In the genomic region with DNA sequence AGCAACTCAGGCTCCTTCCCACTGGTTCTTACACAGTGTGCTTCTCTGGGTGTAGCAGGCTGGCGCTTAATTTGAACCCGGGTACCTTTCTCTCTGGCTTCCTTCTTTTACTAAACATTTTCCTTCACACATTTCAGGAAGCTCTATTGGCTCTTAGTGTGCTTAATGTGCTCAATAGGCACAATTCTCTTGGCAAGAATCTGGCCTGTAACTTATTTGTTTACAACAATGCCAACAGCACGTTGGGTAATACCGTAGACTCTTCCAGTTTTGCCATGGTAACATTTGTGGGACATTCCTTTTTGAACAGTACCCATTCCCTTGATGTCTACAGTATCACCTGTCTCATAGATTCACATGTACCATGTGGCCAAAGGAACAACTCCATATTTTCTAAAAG, we compare ENCODE assay signal across 27 cellular contexts.
"Had no signal": no experiment of that assay in that cellular context is flagged by ENCODE, and none has a peak within 500 bp of the region (broad histone marks: within the 10 kb centered on the region; RNA-seq: fewer than 3 reads in every experiment).

No MANE protein-coding gene starts in this region.

- H3K9me3 ChIP-seq: colonic mucosa, esophagus muscularis mucosa, esophagus squamous epithelium, gastrocnemius medialis, gastroesophageal sphincter, heart left ventricle, heart right ventricle had no signal

- H3K4me3 ChIP-seq: colonic mucosa, coronary artery, dorsolateral prefrontal cortex, esophagus muscularis mucosa, esophagus squamous epithelium, gastrocnemius medialis, gastroesophageal sphincter, heart left ventricle, heart right ventricle had no signal

- FAIRE-seq: colon, endometrium, endothelial cell of umbilical vein, frontal cortex had no signal

- H3K4me1 ChIP-seq: colonic mucosa, esophagus squamous epithelium, foreskin keratinocyte had no signal

- H3K27ac ChIP-seq: colonic mucosa, coronary artery, dorsolateral prefrontal cortex, epithelial cell of prostate, esophagus muscularis mucosa, esophagus squamous epithelium, foreskin keratinocyte, gastrocnemius medialis, gastroesophageal sphincter, heart left ventricle, heart right ventricle had no signal

- ATAC-seq: effector memory CD8-positive, alpha-beta T cell; esophagus mucosa; foreskin keratinocyte; gastrocnemius medialis; gastroesophageal sphincter; heart left ventricle; heart right ventricle had no signal

- H3K36me3 ChIP-seq: colonic mucosa had no signal

- H3K27me3 ChIP-seq: colonic mucosa, dorsolateral prefrontal cortex, esophagus muscularis mucosa, esophagus squamous epithelium, foreskin keratinocyte, gastrocnemius medialis, gastroesophageal sphincter, heart left ventricle, heart right ventricle had no signal

- DNase-seq: colonic mucosa; cortex of kidney; dermis blood vessel endothelial cell; dorsolateral prefrontal cortex; effector CD4-positive, alpha-beta T cell; effector CD8-positive, alpha-beta T cell; effector memory CD8-positive, alpha-beta T cell; endodermal cell; erythroblast; esophagus squamous epithelium; foreskin fibroblast; foreskin keratinocyte; foreskin melanocyte; gastrocnemius medialis; glutamatergic neuron; head of caudate nucleus; heart left ventricle; heart right ventricle had no signal
